ENCODE assay signal across 23 cellular contexts in the genomic region with DNA sequence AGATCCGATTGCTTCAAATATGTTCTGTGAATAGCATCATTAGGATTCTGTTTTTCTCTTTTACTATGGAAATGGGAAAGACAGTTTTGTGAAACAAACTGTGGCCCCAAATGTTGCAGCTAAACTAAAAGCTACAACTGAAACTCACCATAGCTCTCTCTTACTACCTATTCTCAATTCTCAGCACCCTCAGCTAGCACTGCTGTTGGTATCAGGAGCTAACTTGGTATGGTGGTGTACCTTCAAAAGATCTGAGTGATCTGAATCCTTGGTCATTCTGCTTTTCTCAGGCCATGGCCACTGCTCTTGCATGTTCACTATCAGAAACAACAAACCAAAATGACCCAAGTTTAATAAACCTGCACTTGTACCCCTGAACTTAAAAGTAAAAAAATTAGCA.
"Had no signal": no experiment of that assay in that cellular context is flagged by ENCODE, and none has a peak within 500 bp of the region (broad histone marks: within the 10 kb centered on the region; RNA-seq: fewer than 3 reads in every experiment).

No MANE protein-coding gene starts in this region.

- H3K4me3 ChIP-seq: body of pancreas, cardiac muscle cell, heart left ventricle, uterus had no signal

- H3K27ac ChIP-seq: body of pancreas, cardiac muscle cell, epithelial cell of prostate, heart left ventricle, uterus, WERI-Rb-1 had no signal

- ATAC-seq: activated CD8-positive, alpha-beta memory T cell treated with anti-CD3 and anti-CD28 coated beads, Interleukin-2, amount 10 ng/mL, durations not matched to agents 7 days and 5 days; activated CD8-positive, alpha-beta T cell treated with anti-CD3 and anti-CD28 coated beads for 36 hours; body of pancreas; heart left ventricle; left ventricle myocardium superior; naive thymus-derived CD8-positive, alpha-beta T cell; sciatic nerve; stimulated activated naive B cell treated with anti-CD40 and anti-IgM and Interleukin-4, amounts not matched to agents 10 μg/mL and 1 μg/mL and 100 μg/mL, for 72 hours had no signal

- H3K27ac Mint-ChIP-seq: activated CD4-positive, alpha-beta T cell treated with anti-CD3 and anti-CD28 coated beads, Interleukin-2, amount 10 ng/mL, durations not matched to agents 7 days and 5 days; activated CD8-positive, alpha-beta memory T cell treated with anti-CD3 and anti-CD28 coated beads, Interleukin-2, amount 10 ng/mL, durations not matched to agents 7 days and 5 days; activated CD8-positive, alpha-beta T cell treated with anti-CD3 and anti-CD28 coated beads for 36 hours; activated naive CD4-positive, alpha-beta T cell treated with anti-CD3 and anti-CD28 coated beads, Interleukin-2, amount 50 U/mL, for 24 hours; mesothelial cell of epicardium; naive thymus-derived CD8-positive, alpha-beta T cell; stimulated activated naive B cell treated with anti-CD40 and anti-IgM and Interleukin-4, amounts not matched to agents 10 μg/mL and 1 μg/mL and 100 μg/mL, for 72 hours had no signal

- H3K36me3 ChIP-seq: cardiac muscle cell, heart left ventricle, uterus, WERI-Rb-1 had no signal

- DNase-seq: activated CD4-positive, alpha-beta T cell treated with anti-CD3 and anti-CD28 coated beads, Interleukin-2, amount 10 ng/mL, durations not matched to agents 7 days and 5 days; activated CD4-positive, CD25-positive, alpha-beta regulatory T cell treated with anti-CD3 and anti-CD28 coated beads, Interleukin-2, amount 50 U/mL, for 72 hours; activated CD8-positive, alpha-beta memory T cell treated with anti-CD3 and anti-CD28 coated beads, Interleukin-2, amount 10 ng/mL, durations not matched to agents 7 days and 5 days; activated CD8-positive, alpha-beta T cell treated with anti-CD3 and anti-CD28 coated beads for 36 hours; activated gamma-delta T cell treated with Interleukin-2 at 50 U/mL for 16 hours; anterior cingulate cortex; body of pancreas; cortex of kidney; heart left ventricle; left ventricle myocardium superior; mammary epithelial cell; naive thymus-derived CD8-positive, alpha-beta T cell; small intestine; stimulated activated CD8-positive, alpha-beta memory T cell treated with anti-CD3 and anti-CD28 coated beads, Interleukin-4, amount 100 ng/mL, for 48 hours; stimulated activated naive B cell treated with anti-CD40 and anti-IgM and Interleukin-4, amounts not matched to agents 10 μg/mL and 1 μg/mL and 100 μg/mL, for 72 hours; trophoblast cell; uterus; WERI-Rb-1 had no signal

- H3K9me3 Mint-ChIP-seq: activated CD4-positive, alpha-beta T cell treated with anti-CD3 and anti-CD28 coated beads, Interleukin-2, amount 10 ng/mL, durations not matched to agents 7 days and 5 days; activated naive CD4-positive, alpha-beta T cell treated with anti-CD3 and anti-CD28 coated beads, Interleukin-2, amount 50 U/mL, for 24 hours; mesothelial cell of epicardium had no signal

- H3K36me3 Mint-ChIP-seq: activated CD8-positive, alpha-beta memory T cell treated with anti-CD3 and anti-CD28 coated beads, Interleukin-2, amount 10 ng/mL, durations not matched to agents 7 days and 5 days; activated naive CD4-positive, alpha-beta T cell treated with anti-CD3 and anti-CD28 coated beads, Interleukin-2, amount 50 U/mL, for 24 hours; mesothelial cell of epicardium; naive thymus-derived CD8-positive, alpha-beta T cell; stimulated activated naive B cell treated with anti-CD40 and anti-IgM and Interleukin-4, amounts not matched to agents 10 μg/mL and 1 μg/mL and 100 μg/mL, for 72 hours had no signal

- H3K4me1 ChIP-seq: uterus had no signal

- H3K4me1 Mint-ChIP-seq: activated CD4-positive, alpha-beta T cell treated with anti-CD3 and anti-CD28 coated beads, Interleukin-2, amount 10 ng/mL, durations not matched to agents 7 days and 5 days; activated CD8-positive, alpha-beta memory T cell treated with anti-CD3 and anti-CD28 coated beads, Interleukin-2, amount 10 ng/mL, durations not matched to agents 7 days and 5 days; activated naive CD4-positive, alpha-beta T cell treated with anti-CD3 and anti-CD28 coated beads, Interleukin-2, amount 50 U/mL, for 24 hours; stimulated activated naive B cell treated with anti-CD40 and anti-IgM and Interleukin-4, amounts not matched to agents 10 μg/mL and 1 μg/mL and 100 μg/mL, for 72 hours had no signal

- H3K27me3 Mint-ChIP-seq: activated CD4-positive, alpha-beta T cell treated with anti-CD3 and anti-CD28 coated beads, Interleukin-2, amount 10 ng/mL, durations not matched to agents 7 days and 5 days; activated CD8-positive, alpha-beta memory T cell treated with anti-CD3 and anti-CD28 coated beads, Interleukin-2, amount 10 ng/mL, durations not matched to agents 7 days and 5 days; activated CD8-positive, alpha-beta T cell treated with anti-CD3 and anti-CD28 coated beads for 36 hours; stimulated activated naive B cell treated with anti-CD40 and anti-IgM and Interleukin-4, amounts not matched to agents 10 μg/mL and 1 μg/mL and 100 μg/mL, for 72 hours had no signal

- H3K27me3 ChIP-seq: body of pancreas, cardiac muscle cell, heart left ventricle, uterus had no signal

- H3K9me3 ChIP-seq: body of pancreas, heart left ventricle, uterus had no signal

- H3K4me3 Mint-ChIP-seq: activated CD4-positive, alpha-beta T cell treated with anti-CD3 and anti-CD28 coated beads, Interleukin-2, amount 10 ng/mL, durations not matched to agents 7 days and 5 days; activated CD8-positive, alpha-beta memory T cell treated with anti-CD3 and anti-CD28 coated beads, Interleukin-2, amount 10 ng/mL, durations not matched to agents 7 days and 5 days; activated CD8-positive, alpha-beta T cell treated with anti-CD3 and anti-CD28 coated beads for 36 hours; activated naive CD4-positive, alpha-beta T cell treated with anti-CD3 and anti-CD28 coated beads, Interleukin-2, amount 50 U/mL, for 24 hours; mesothelial cell of epicardium; naive thymus-derived CD8-positive, alpha-beta T cell; stimulated activated naive B cell treated with anti-CD40 and anti-IgM and Interleukin-4, amounts not matched to agents 10 μg/mL and 1 μg/mL and 100 μg/mL, for 72 hours had no signal
